ENCODE assay signal across 28 cellular contexts in genomic region chr6:100482698-100483097, GRCh38. TPM values are rescaled to one million over a fixed set of nuclear protein-coding genes. Genes with fewer than 3 reads are reported as not detected.
DNase-seq lines count a peak whose midpoint lies in the region; ATAC-seq, FAIRE-seq and TF ChIP-seq lines count a peak whose summit lies in the region.
"Had no signal": no experiment of that assay in that cellular context is flagged by ENCODE, and none has a peak within 500 bp of the region (broad histone marks: within the 10 kb centered on the region; RNA-seq: fewer than 3 reads in every experiment).

No MANE protein-coding gene starts in this region.

- H3K79me2 ChIP-seq in DND-41 (ENCODE audit: insufficient read depth, low read length), result no peaks in the 10 kb centered on the region

- 0 out of 2 replicates have a peak overlapping the region, but pooled peaks have one; percentile 17 for H2AFZ ChIP-seq in DND-41 (ENCODE audit: low read depth, low read length)

- FAIRE-seq in pancreas (lab: Jason Lieb, UNC), result no peak
- FAIRE-seq: endometrium, keratinocyte had no signal

- no peaks in the 10 kb centered on the region for H3K27me3 ChIP-seq in DND-41 (ENCODE audit: insufficient read depth, low read length, poor library complexity)
- H3K27me3 ChIP-seq in pancreas, result no peaks in the 10 kb centered on the region
- H3K27me3 ChIP-seq: BLaER1 treated with 17β-estradiol and CSF1 and Interleukin-3, amounts not matched to agents 10 nM and 100 nM; tibial nerve had no signal

- H3K9me3 ChIP-seq in DND-41 (ENCODE audit: insufficient read depth, low read length, severe bottlenecking), result no peaks in the 10 kb centered on the region
- no peaks in the 10 kb centered on the region for H3K9me3 ChIP-seq in pancreas
- H3K9me3 ChIP-seq: BLaER1 treated with 17β-estradiol and CSF1 and Interleukin-3, amounts not matched to agents 10 nM and 100 nM; Caco-2; esophagus squamous epithelium; lower lobe of right lung; tibial nerve had no signal

- TF ChIP-seq CTCF in DND-41 (IDR thresholded peaks at IDR 0.05; ENCODE audit: borderline replicate concordance, extremely low read depth, low read length, poor library complexity, severe bottlenecking) (no peak), pancreas (IDR thresholded peaks at IDR 0.05) (no peak)

- ATAC-seq in DND-41 (ENCODE audit: insufficient read depth, low read depth) (no peak), pancreas (peak in 3 of 4 donors; percentile 58 to 88 (median 70)), GM21515 (IDR thresholded peaks at IDR 0.05; ENCODE audit: unreplicated experiment) (no peak), Right ventricle myocardium superior (ENCODE audit: poor library complexity) (no peak)
- ATAC-seq: activated CD8-positive, alpha-beta T cell treated with anti-CD3 and anti-CD28 coated beads for 36 hours; foreskin keratinocyte; HCT116; lower lobe of right lung; natural killer cell treated with Interleukin-12 subunit alpha and Interleukin-12 subunit beta and Interleukin-15 and Interleukin-18, amount 100 ng/mL, for 72 hours had no signal

- no peak overlapping the region for H3K4me2 ChIP-seq in DND-41 (ENCODE audit: insufficient read depth, low read length)
- H3K4me2 ChIP-seq: BLaER1 treated with 17β-estradiol and CSF1 and Interleukin-3, amounts not matched to agents 10 nM and 100 nM had no signal

- H4K20me1 ChIP-seq in DND-41 (ENCODE audit: insufficient read depth, low read length), result no peaks in the 10 kb centered on the region
- H4K20me1 ChIP-seq: BLaER1 treated with 17β-estradiol and CSF1 and Interleukin-3, amounts not matched to agents 10 nM and 100 nM had no signal

- H3K36me3 ChIP-seq in DND-41 (ENCODE audit: insufficient read depth, low read length) (no peaks in the 10 kb centered on the region), pancreas (no peaks in the 10 kb centered on the region)
- H3K36me3 ChIP-seq: BLaER1 treated with 17β-estradiol and CSF1 and Interleukin-3, amounts not matched to agents 10 nM and 100 nM; esophagus squamous epithelium; lower lobe of right lung; tibial nerve had no signal

- WGBS in pancreas, 2 donors, result 13 to 19% methylated on average over 2 of the region's 2 CpGs

- peaks cover 22% of the 10 kb centered on the region for H3K4me1 ChIP-seq in DND-41 (ENCODE audit: insufficient read depth, low read length)
- H3K4me1 ChIP-seq in pancreas, result no peaks in the 10 kb centered on the region
- H3K4me1 ChIP-seq: BLaER1 treated with 17β-estradiol and CSF1 and Interleukin-3, amounts not matched to agents 10 nM and 100 nM; Caco-2; esophagus squamous epithelium; foreskin keratinocyte; lower lobe of right lung had no signal

- H3K27ac ChIP-seq in DND-41 (ENCODE audit: low read length), result no peak overlapping the region
- H3K27ac ChIP-seq in pancreas, result no peak overlapping the region
- H3K27ac ChIP-seq: BLaER1 treated with 17β-estradiol and CSF1 and Interleukin-3, amounts not matched to agents 10 nM and 100 nM; esophagus squamous epithelium; foreskin keratinocyte; lower lobe of right lung; tibial nerve had no signal

- H3K4me3 ChIP-seq in DND-41 (ENCODE audit: low read depth in 1 of 2, low read length in 2 of 2), result no peak overlapping the region
- no peak overlapping the region for H3K4me3 ChIP-seq in pancreas
- H3K4me3 ChIP-seq: BLaER1 treated with 17β-estradiol and CSF1 and Interleukin-3, amounts not matched to agents 10 nM and 100 nM; esophagus squamous epithelium; lower lobe of right lung; tibial nerve had no signal

- H3K9ac ChIP-seq in DND-41 (ENCODE audit: low read depth, low read length), result no peak overlapping the region
- H3K9ac ChIP-seq: BLaER1 treated with 17β-estradiol and CSF1 and Interleukin-3, amounts not matched to agents 10 nM and 100 nM had no signal

- DNase-seq in DND-41 (no peak), NCI-H2029 (lab: John Stamatoyannopoulos, UW) (peak; percentile 63), SHP77 (lab: John Stamatoyannopoulos, UW) (peak; percentile 82 to 83), pancreas (no peak), Right ventricle myocardium superior (no peak)
- DNase-seq in stimulated activated CD4-positive, alpha-beta T cell treated with anti-CD3 and anti-CD28 coated beads, Interleukin-2, amount 100 ng/mL, for 48 hours, result no peak
- DNase-seq: activated CD4-positive, alpha-beta T cell treated with anti-CD3 and anti-CD28 coated beads for 1 hour; activated CD8-positive, alpha-beta memory T cell treated with anti-CD3 and anti-CD28 coated beads, Interleukin-2, amount 50 U/mL, for 48 hours; activated CD8-positive, alpha-beta T cell treated with anti-CD3 and anti-CD28 coated beads for 36 hours; activated naive CD4-positive, alpha-beta T cell treated with anti-CD3 and anti-CD28 coated beads, Interleukin-2, amount 50 U/mL, for 16 hours; amniotic stem cell; Caco-2; dermis blood vessel endothelial cell; esophagus squamous epithelium; foreskin keratinocyte; head of caudate nucleus; lower lobe of right lung; NCI-H187 treated with DMSO at 0.1 percent for 48 hours; occipital lobe; stimulated activated CD4-positive, alpha-beta T cell treated with anti-CD3 and anti-CD28 coated beads, Interleukin-4, amount 100 ng/mL, for 4 hours had no signal

- intact Hi-C loops in pancreas (cut with DNase I) (loop anchor here in 2 of 3 donors (5.0 to 10.0 kb wide), 2 partner anchors 358 to 365 kb away; no protein-coding TSS in a partner anchor), Right ventricle myocardium superior (cut with DNase I) (loop anchor here (5.0 kb wide), 1 partner anchor 360 kb away; no protein-coding TSS in a partner anchor)

RNA-seq across cellular contexts. Expression of gene SIM1, which starts 18.0 kb away (rescaled TPM):
- total RNA-seq in pancreas (1 to 10 TPM; 3.1 to 6.0 (median 4.1) TPM), Right ventricle myocardium superior (not detected)
- polyA plus RNA-seq in pancreas, result 1 to 10 TPM; 1.5 to 4.5 TPM
- total RNA-seq: activated CD8-positive, alpha-beta T cell treated with anti-CD3 and anti-CD28 coated beads for 36 hours; Caco-2; foreskin keratinocyte; lower lobe of right lung; mononuclear cell; natural killer cell treated with Interleukin-12 subunit alpha and Interleukin-12 subunit beta and Interleukin-15 and Interleukin-18, amount 100 ng/mL, for 72 hours; occipital lobe; tibial nerve had no signal
- polyA plus RNA-seq: foreskin keratinocyte, keratinocyte had no signal

Comparison
In these comparisons a context has a peak if more than half of its experiments do, and no peak if none do; other contexts are left out.
1. ATAC-seq: peak in pancreas (3 of 4); none in DND-41 (single experiment), GM21515 (single experiment) and Right ventricle myocardium superior (single experiment).
2. DNase-seq: peak in NCI-H2029 (single experiment) and SHP77 (2 of 2); none in DND-41 (single experiment), pancreas (0 of 6), Right ventricle myocardium superior (single experiment) and stimulated activated CD4-positive, alpha-beta T cell treated with anti-CD3 and anti-CD28 coated beads, Interleukin-2, amount 100 ng/mL, for 48 hours (0 of 2).